In the genomic region with DNA sequence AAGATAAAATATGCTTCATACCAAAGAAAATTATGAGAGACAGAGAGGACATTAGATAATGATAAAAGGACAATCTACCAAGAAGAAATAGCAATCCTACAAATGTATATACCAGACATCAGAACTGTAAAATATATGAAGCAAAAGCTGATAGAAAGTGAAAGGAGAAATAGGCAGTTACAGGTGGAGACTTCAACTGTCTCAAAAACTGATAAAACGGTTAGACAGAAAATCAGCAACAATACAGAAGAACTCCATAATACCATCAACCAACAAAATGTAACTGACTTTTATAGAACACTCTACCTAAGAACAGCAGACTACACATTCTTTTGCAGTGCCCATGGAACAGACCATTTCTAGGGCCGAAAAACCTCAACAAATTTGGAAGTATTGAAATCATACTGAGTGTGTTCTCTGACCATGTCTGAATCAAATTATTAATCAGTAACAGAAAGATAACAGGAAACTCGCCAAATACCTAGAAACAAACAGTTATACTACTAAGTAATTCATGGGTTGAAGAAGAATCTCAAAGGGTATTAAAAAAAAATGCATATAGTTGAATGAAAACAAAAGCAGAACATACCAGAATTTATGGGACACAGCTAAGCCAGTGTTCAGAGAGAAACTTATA, we compare ENCODE assay signal across 21 cellular contexts.
DNase-seq lines count a peak whose midpoint lies in the region; ATAC-seq and FAIRE-seq lines count a peak whose summit lies in the region.
"Had no signal": no experiment of that assay in that cellular context is flagged by ENCODE, and none has a peak within 500 bp of the region (broad histone marks: within the 10 kb centered on the region; RNA-seq: fewer than 3 reads in every experiment).

No MANE protein-coding gene starts in this region.

- H3K27me3 Mint-ChIP-seq in central memory CD8-positive, alpha-beta T cell, result no peaks in the 10 kb centered on the region
- H3K27me3 Mint-ChIP-seq: CD4-positive, alpha-beta T cell had no signal

- H3K4me3 Mint-ChIP-seq in central memory CD8-positive, alpha-beta T cell, result no peak overlapping the region
- H3K4me3 Mint-ChIP-seq: CD4-positive, alpha-beta T cell; T-helper 1 cell treated with Interleukin-12 subunit alpha and Interleukin-12 subunit beta and Interleukin-4 antibody, amounts not matched to agents 30 μg/mL and 1 μg/mL, for 36 hours had no signal

- ATAC-seq in GM19395 (IDR thresholded peaks at IDR 0.05; ENCODE audit: unreplicated experiment) (peak; percentile 73), HG03354 (IDR thresholded peaks at IDR 0.05; ENCODE audit: poor library complexity, severe bottlenecking, unreplicated experiment) (peak; percentile 51)
- ATAC-seq in central memory CD8-positive, alpha-beta T cell (replicated peaks; ENCODE audit: extremely low read depth, poor library complexity, severe bottlenecking), result no peak
- ATAC-seq: HCT116, PC-3 had no signal

- H3K27ac Mint-ChIP-seq in central memory CD8-positive, alpha-beta T cell (ENCODE audit: low read depth), result peak overlapping the region; percentile 10
- H3K27ac Mint-ChIP-seq: CD4-positive, alpha-beta T cell; T-helper 1 cell treated with Interleukin-12 subunit alpha and Interleukin-12 subunit beta and Interleukin-4 antibody, amounts not matched to agents 30 μg/mL and 1 μg/mL, for 36 hours had no signal

- DNase-seq in central memory CD8-positive, alpha-beta T cell (ENCODE audit: low spot score in 2 of 2), result no peak
- peak; percentile 6 for DNase-seq in renal cortical epithelial cell (ENCODE audit: low read depth)
- no peak for DNase-seq in HPDE6-E6E7 (ENCODE audit: extremely low spot score)
- no peak for DNase-seq in HTR-8/SVneo (ENCODE audit: insufficient read length, low spot score)
- no peak for DNase-seq in OCI-M2 (lab: John Stamatoyannopoulos, UW; ENCODE audit: unreplicated experiment)
- DNase-seq: CD4-positive, alpha-beta T cell; COR-L47; DMS79; GOT3; NCI-H1105; NCI-H2029 treated with DMSO at 0.1 percent for 48 hours; NCI-H345; NCI-H524; NCI-H774; PC-3; RPMI8226; SHP77 had no signal

- peaks cover 6% of the 10 kb centered on the region for H3K36me3 Mint-ChIP-seq in central memory CD8-positive, alpha-beta T cell (ENCODE audit: insufficient read depth)

- no peak for FAIRE-seq in HTR-8/SVneo (lab: Jason Lieb, UNC)

- peaks cover 18% of the 10 kb centered on the region for H3K9me3 Mint-ChIP-seq in central memory CD8-positive, alpha-beta T cell

- H3K4me1 Mint-ChIP-seq in central memory CD8-positive, alpha-beta T cell, result no peaks in the 10 kb centered on the region
